Comparison of ENCODE assay signal across 11 cellular contexts in genomic region chr22:40418366-40419201, GRCh38. TPM values are rescaled to one million over a fixed set of nuclear protein-coding genes. Genes with fewer than 3 reads are reported as not detected.
A peak's percentile ranks its signal among the peaks of the same experiment; 100 is the strongest.
DNase-seq lines count a peak whose midpoint lies in the region; ATAC-seq, FAIRE-seq and TF ChIP-seq lines count a peak whose summit lies in the region.
"Had no signal": no experiment of that assay in that cellular context is flagged by ENCODE, and none has a peak within 500 bp of the region (broad histone marks: within the 10 kb centered on the region; RNA-seq: fewer than 3 reads in every experiment).

No MANE protein-coding gene starts in this region.

- no peak for TF ChIP-seq CTCF in K562 (IDR thresholded peaks at IDR 0.05 in 2 of 3, conservative IDR thresholded peaks at IDR 0.05 in 1 of 3; ENCODE audit: insufficient read depth in 2 of 3, low read depth in 1 of 3, low read length in 3 of 3)
- no peak for TF ChIP-seq CTCF in osteoblast (IDR thresholded peaks at IDR 0.05; ENCODE audit: extremely low read depth, low read depth, low read length)

- TF ChIP-seq EP300 in K562 (IDR thresholded peaks at IDR 0.05; ENCODE audit: low read length), result no peak

- no peak for FAIRE-seq in GM12892 (lab: Jason Lieb, UNC)
- FAIRE-seq in K562 (lab: Jason Lieb, UNC), result no peak

- in situ Hi-C loops in K562 (cut with MboI), result no loop called here

- CTCF ChIA-PET in K562 (lab: Yijun Ruan, JAX; ENCODE audit: low intra/inter-chr PET ratio), result no interaction called here

- H3K4me3 ChIP-seq in K562 (no peak overlapping the region), osteoblast (ENCODE audit: insufficient read depth, low read length) (no peak overlapping the region)

- intact Hi-C loops in K562 (cut with micrococcal nuclease), result no loop called here

- no peaks in the 10 kb centered on the region for H3K9me3 ChIP-seq in K562 (replicated peaks; ENCODE audit: control insufficient read depth, insufficient read depth, low read depth, low read length)
- no peaks in the 10 kb centered on the region for H3K9me3 ChIP-seq in osteoblast (ENCODE audit: low read depth, low read length)

- H4K20me1 ChIP-seq in K562 (replicated peaks; ENCODE audit: control insufficient read depth, insufficient read depth, low read length) (no peaks in the 10 kb centered on the region), osteoblast (ENCODE audit: insufficient read depth, low read length) (peaks cover 11% of the 10 kb centered on the region)

- no peak overlapping the region for H3K9ac ChIP-seq in K562 (ENCODE audit: insufficient read depth in 1 of 2, low read depth in 2 of 2, low read length in 2 of 2)

- WGBS in K562 (ENCODE audit: insufficient coverage, low coverage, missing lambda C conversion rate), result 92% methylated on average over 9 of the region's 42 CpGs

- no peak for ATAC-seq in K562
- no peak for ATAC-seq in esophagus mucosa

- no peak overlapping the region for H3K27ac ChIP-seq in K562 (ENCODE audit: extremely low read depth, low read depth, low read length)
- no peak overlapping the region for H3K27ac ChIP-seq in osteoblast (ENCODE audit: low read depth, low read length)

- H3K4me1 ChIP-seq in K562 (replicated peaks in 1 of 2; ENCODE audit: control insufficient read depth in 2 of 2, insufficient read depth in 2 of 2, low read length in 2 of 2) (no peaks in the 10 kb centered on the region; a peak in 2 of 5 replicates), osteoblast (ENCODE audit: insufficient read depth, low read length) (no peaks in the 10 kb centered on the region)

- no peaks in the 10 kb centered on the region for H3K9me1 ChIP-seq in K562 (ENCODE audit: control insufficient read depth, insufficient read depth, low read length)

- DNase-seq in GM12892 (ENCODE audit: insufficient read length) (no peak), NCI-H345 (lab: John Stamatoyannopoulos, UW) (peak; percentile 81), K562 (ENCODE audit: extremely low read depth in 1 of 4, low spot score in 3 of 4) (peak in 1 of 4 experiments; percentile 19), osteoblast (ENCODE audit: insufficient read length, low spot score, missing footprints) (peak; percentile 83), pons (ENCODE audit: low spot score) (no peak), GOT3 (lab: John Stamatoyannopoulos, UW) (no peak)
- no peak for DNase-seq in stimulated activated CD4-positive, alpha-beta T cell treated with anti-CD3 and anti-CD28 coated beads, Interleukin-2, amount 100 ng/mL, for 48 hours
- DNase-seq: activated CD4-positive, alpha-beta memory T cell treated with anti-CD3 and anti-CD28 coated beads, Interleukin-2, amount 10 ng/mL, durations not matched to agents 7 days and 5 days; DMS79 treated with DMSO at 0.1 percent for 48 hours; HCEC 1CT had no signal

- H3K27me3 ChIP-seq in K562 (ENCODE audit: control insufficient read depth in 2 of 2, insufficient read depth in 2 of 2, low read length in 2 of 2) (no peaks in the 10 kb centered on the region), osteoblast (ENCODE audit: insufficient read depth, low read length) (no peaks in the 10 kb centered on the region)

- no peaks in the 10 kb centered on the region for H3K79me2 ChIP-seq in K562 (ENCODE audit: control insufficient read depth, insufficient read depth, low read length)
- H3K79me2 ChIP-seq in osteoblast (ENCODE audit: insufficient read depth, low read length), result no peaks in the 10 kb centered on the region

- POLR2A ChIA-PET in K562 (lab: Yijun Ruan, JAX), result interaction anchor here (0.6 kb wide), 1 partner anchor 34 kb away, joined by 3 read pairs; no protein-coding TSS in a partner anchor

- H3K36me3 ChIP-seq in K562 (ENCODE audit: control insufficient read depth, insufficient read depth, low read length) (peaks cover 33% of the 10 kb centered on the region; the same call in 1 of the 3 replicates), osteoblast (ENCODE audit: insufficient read depth, low read length) (peaks cover 55% of the 10 kb centered on the region)

- no peak for TF ChIP-seq RAD21 in K562 (CRISPR knock-in tag; conservative IDR thresholded peaks at IDR 0.05 in 1 of 2, IDR thresholded peaks at IDR 0.05 in 1 of 2)

- no peak overlapping the region for H2AFZ ChIP-seq in K562 (ENCODE audit: low read depth, low read length)
- no peak overlapping the region for H2AFZ ChIP-seq in osteoblast (ENCODE audit: low read length)

- TF ChIP-seq POLR2A in GM12892 (IDR thresholded peaks at IDR 0.05; ENCODE audit: low read depth, low read length) (0 out of 2 replicates have a peak, but pooled peaks have one; percentile 23), K562 (conservative IDR thresholded peaks at IDR 0.05) (no peak)

- no TSS peak for BruUV-seq in K562 (replicated peaks; lab: Mats Ljungman, UMichigan)

- H3K4me2 ChIP-seq in K562 (ENCODE audit: insufficient read depth, low read length), result no peak overlapping the region
- no peak overlapping the region for H3K4me2 ChIP-seq in osteoblast (ENCODE audit: insufficient read depth, low read length)

TF ChIP-seq in K562, 482 proteins besides CTCF, POLR2A, EP300 and RAD21:
- TF ChIP-seq RBM22 (IDR thresholded peaks at IDR 0.05; ENCODE audit: low read depth, low read length, poor library complexity, severe bottlenecking) (peak; percentile 26), PCBP1 (IDR thresholded peaks at IDR 0.05; ENCODE audit: low read depth, low read length, poor library complexity, severe bottlenecking) (peak; percentile 23), ZBTB33 (CRISPR knock-in tag; IDR thresholded peaks at IDR 0.05) (0 out of 2 replicates have a peak, but pooled peaks have one; percentile 21), SIN3B (IDR thresholded peaks at IDR 0.05; ENCODE audit: low read depth) (no peak)

RNA-seq across cellular contexts. Expression of gene SGSM3, which starts 48.2 kb away (rescaled TPM):
- 48.3 TPM for polyA plus RNA-seq in GM12892 (2012; ENCODE audit: missing spikeins)
- total RNA-seq in K562 (2011; cell fraction: chromatin; rRNA removed; ENCODE audit: low replicate concordance), result 101 and 295 TPM in 2 replicates
- 237 and 267 TPM in 2 replicates for total RNA-seq in K562 (2011; cell fraction: nucleolus; rRNA removed)
- 125 and 151 TPM in 2 replicates for total RNA-seq in K562 (2011; cell fraction: nucleoplasm; rRNA removed)
- total RNA-seq in K562 (2014; rRNA removed) (32.9 and 52.2 TPM in 2 replicates), K562 (2014; rRNA removed; fragmentation: Illumina TruSeq; extraction: Trizol) (6.8 and 10.0 TPM in 2 replicates), K562 (2015; rRNA removed; fragmentation: Illumina TruSeq; extraction: Trizol) (20.5 and 24.1 TPM in 2 replicates), K562 (2021) (48.1 and 50.7 TPM in 2 replicates), osteoblast (31.2 and 35.5 TPM in 2 replicates), esophagus mucosa (32.2 TPM)
- polyA plus RNA-seq in K562 (2011; rRNA removed) (35.3 and 61.3 TPM in 2 replicates), K562 (2014; fragmentation: Illumina TruSeq; extraction: Trizol) (18.0 and 34.2 TPM in 2 replicates), K562 (2014; fragmentation: Nextera tagmentation; extraction: Ambion mirVana) (1 to 10 TPM; 1.5 to 2.1 TPM), K562 (2014; rRNA removed) (55.4 and 56.2 TPM in 2 replicates)
- polyA plus RNA-seq in K562 (2011; cell fraction: cytosol; rRNA removed), result 39.4 and 58.7 TPM in 2 replicates
- polyA plus RNA-seq in K562 (2011; cell fraction: nucleus; rRNA removed), result 468 and 514 TPM in 2 replicates
- 33.7 and 58.5 TPM in 2 replicates for polyA plus RNA-seq in K562 (2012)
- 10.6 and 13.6 TPM in 2 replicates for polyA minus RNA-seq in K562 (2011; rRNA and poly(A)+ RNA removed)
- polyA minus RNA-seq in K562 (2011; cell fraction: cytosol; rRNA and poly(A)+ RNA removed), result 14.8 and 19.9 TPM in 2 replicates
- polyA minus RNA-seq in K562 (2011; cell fraction: nucleus; rRNA and poly(A)+ RNA removed), result 48.9 and 74.2 TPM in 2 replicates

Comparison
In these comparisons a context has a peak if more than half of its experiments do, and no peak if none do; other contexts are left out.
1. DNase-seq: peak in NCI-H345 (single experiment) and osteoblast (single experiment); none in GM12892 (single experiment), pons (single experiment), stimulated activated CD4-positive, alpha-beta T cell treated with anti-CD3 and anti-CD28 coated beads, Interleukin-2, amount 100 ng/mL, for 48 hours (0 of 2) and GOT3 (single experiment).